Comparison of ENCODE assay signal across 20 cellular contexts in genomic region chr18:12254820-12255511, GRCh38. TPM values are rescaled to one million over a fixed set of nuclear protein-coding genes. Genes with fewer than 3 reads are reported as not detected.
DNase-seq lines count a peak whose midpoint lies in the region; ATAC-seq and TF ChIP-seq lines count a peak whose summit lies in the region.
"Had no signal": no experiment of that assay in that cellular context is flagged by ENCODE, and none has a peak within 500 bp of the region (broad histone marks: within the 10 kb centered on the region; RNA-seq: fewer than 3 reads in every experiment).

No MANE protein-coding gene starts in this region.

- H3K4me1 ChIP-seq in right atrium auricular region (peaks cover 0 to 19% of the 10 kb centered on the region in 2 donors), neural progenitor cell (peaks cover 16% of the 10 kb centered on the region)
- H3K4me1 ChIP-seq: colonic mucosa had no signal

- H3K27ac Mint-ChIP-seq in glutamatergic neuron (ENCODE audit: unreplicated experiment) (no peak overlapping the region), neural progenitor cell (no peak overlapping the region)
- H3K27ac Mint-ChIP-seq: activated naive CD4-positive, alpha-beta T cell treated with anti-CD3 and anti-CD28 coated beads for 36 hours had no signal

- H3K4me3 Mint-ChIP-seq in glutamatergic neuron (ENCODE audit: unreplicated experiment) (peak overlapping the region; percentile 64), neural progenitor cell (peak overlapping the region; percentile 58)
- H3K4me3 Mint-ChIP-seq: activated naive CD4-positive, alpha-beta T cell treated with anti-CD3 and anti-CD28 coated beads for 36 hours had no signal

- ATAC-seq in stimulated activated naive CD8-positive, alpha-beta T cell treated with anti-CD3 and anti-CD28 coated beads, Interleukin-15, Interleukin-2, amounts not matched to agents 100 U/mL and 50 U/mL, for 24 hours: no peak
- no peak for ATAC-seq in HG02588 (IDR thresholded peaks at IDR 0.05; ENCODE audit: unreplicated experiment)

- H3K9me3 Mint-ChIP-seq in glutamatergic neuron (ENCODE audit: unreplicated experiment): peaks cover 6% of the 10 kb centered on the region
- peaks cover 3% of the 10 kb centered on the region for H3K9me3 Mint-ChIP-seq in neural progenitor cell
- H3K9me3 Mint-ChIP-seq: activated naive CD4-positive, alpha-beta T cell treated with anti-CD3 and anti-CD28 coated beads for 36 hours had no signal

- H3K27ac ChIP-seq in right atrium auricular region: no peak overlapping the region
- H3K27ac ChIP-seq in neural progenitor cell: no peak overlapping the region
- no peak overlapping the region for H3K27ac ChIP-seq in RWPE1
- H3K27ac ChIP-seq: colonic mucosa, KMS-11, ovary, tibial artery had no signal

- H3K9ac ChIP-seq in neural progenitor cell: no peak overlapping the region
- H3K9ac ChIP-seq: KMS-11 had no signal

- H3K79me2 ChIP-seq in neural progenitor cell (ENCODE audit: low read depth): no peaks in the 10 kb centered on the region

- H3K9me3 ChIP-seq in right atrium auricular region (no peaks in the 10 kb centered on the region), neural progenitor cell (ENCODE audit: low read depth) (no peaks in the 10 kb centered on the region)
- H3K9me3 ChIP-seq: colonic mucosa, mucosa of descending colon, ovary, tibial artery had no signal

- H3K27me3 Mint-ChIP-seq in glutamatergic neuron (ENCODE audit: unreplicated experiment) (peaks cover 33% of the 10 kb centered on the region), neural progenitor cell (ENCODE audit: insufficient read depth, low read depth) (peaks cover 45% of the 10 kb centered on the region)

- H3F3A ChIP-seq in neural progenitor cell (ENCODE audit: low read depth): peaks cover 5% of the 10 kb centered on the region

- intact Hi-C loops in cardiac septum (cut with DNase I): no loop called here

- H2AFZ ChIP-seq in neural progenitor cell (replicated peaks): peak overlapping the region; percentile 30

- H4K20me1 ChIP-seq in neural progenitor cell (ENCODE audit: low read depth): peaks cover 20% of the 10 kb centered on the region

- peak; percentile 67 for DNase-seq in cardiac septum (ENCODE audit: low spot score)
- no peak for DNase-seq in right atrium auricular region (ENCODE audit: low spot score)
- no peak for DNase-seq in glutamatergic neuron
- no peak for DNase-seq in neural progenitor cell (ENCODE audit: low spot score)
- no peak for DNase-seq in stimulated activated naive CD8-positive, alpha-beta T cell treated with anti-CD3 and anti-CD28 coated beads, Interleukin-15, Interleukin-2, amounts not matched to agents 100 U/mL and 50 U/mL, for 24 hours
- DNase-seq in stimulated activated CD4-positive, alpha-beta T cell treated with anti-CD3 and anti-CD28 coated beads, Interleukin-2, amount 100 ng/mL, for 48 hours: no peak
- DNase-seq in RWPE1 (ENCODE audit: low spot score): no peak
- DNase-seq: activated CD4-positive, alpha-beta T cell treated with anti-CD3 and anti-CD28 coated beads, Interleukin-2, amount 50 U/mL, for 1 hour; activated naive CD4-positive, alpha-beta T cell treated with anti-CD3 and anti-CD28 coated beads for 36 hours; C1 segment of cervical spinal cord; colonic mucosa; erythroblast; mucosa of descending colon; NCI-H1105 treated with DMSO at 0.1 percent for 48 hours; ovary; small intestine; tibial artery had no signal

- H3K4me1 Mint-ChIP-seq in glutamatergic neuron (ENCODE audit: low read depth, unreplicated experiment) (peaks cover 9% of the 10 kb centered on the region), neural progenitor cell (peaks cover 27% of the 10 kb centered on the region)

- H3K4me3 ChIP-seq in right atrium auricular region (no peak overlapping the region), neural progenitor cell (peak overlapping the region; percentile 50)
- H3K4me3 ChIP-seq: mucosa of descending colon had no signal

- POLR2A ChIA-PET in RWPE1 (lab: Yijun Ruan, JAX; ENCODE audit: low non-redundant PET): no interaction called here

- H3K36me3 ChIP-seq in right atrium auricular region (no peaks in the 10 kb centered on the region), neural progenitor cell (no peaks in the 10 kb centered on the region)
- H3K36me3 ChIP-seq: colonic mucosa, ovary, tibial artery had no signal

- peak overlapping the region; percentile 70 for H3K4me2 ChIP-seq in neural progenitor cell
- H3K4me2 ChIP-seq: KMS-11 had no signal

- CTCF ChIA-PET in RWPE1 (lab: Yijun Ruan, JAX): interaction anchor here (0.6 to 1.7 kb wide), 3 partner anchors 17 to 21 kb away, joined by 3 to 8 read pairs (median 7); no protein-coding TSS in a partner anchor

- TF ChIP-seq CTCF in right atrium auricular region (IDR thresholded peaks at IDR 0.05) (no peak), glutamatergic neuron (IDR thresholded peaks at IDR 0.05; ENCODE audit: partially characterized antibody, unreplicated experiment) (no peak), neural progenitor cell (IDR thresholded peaks at IDR 0.05) (no peak), RWPE1 (conservative IDR thresholded peaks at IDR 0.05; ENCODE audit: low read depth) (no peak)

- H3K27me3 ChIP-seq in right atrium auricular region: no peaks in the 10 kb centered on the region
- H3K27me3 ChIP-seq in neural progenitor cell: peaks cover 88% of the 10 kb centered on the region
- H3K27me3 ChIP-seq: ovary had no signal

- peaks cover 5% of the 10 kb centered on the region for H3K36me3 Mint-ChIP-seq in glutamatergic neuron (ENCODE audit: unreplicated experiment)
- H3K36me3 Mint-ChIP-seq in neural progenitor cell: no peaks in the 10 kb centered on the region

RNA-seq across cellular contexts. Expression of gene CIDEA, which starts 0.8 kb away (rescaled TPM):
- total RNA-seq in cardiac septum (0.40 TPM), right atrium auricular region (1 to 10 TPM in 1 of 2 donors, under 1 TPM in 1; 0.82 to 3.9 TPM), glutamatergic neuron (ENCODE audit: unreplicated experiment) (not detected), neural progenitor cell (ENCODE audit: low replicate concordance) (not detected in 2 replicates)
- total RNA-seq: A673; activated naive CD4-positive, alpha-beta T cell treated with anti-CD3 and anti-CD28 coated beads for 36 hours; colonic mucosa; ovary had no signal

RNA-seq across cellular contexts. Expression of gene TUBB6, which starts 53.1 kb away (rescaled TPM):
- total RNA-seq in cardiac septum (155 TPM), right atrium auricular region (100 to 1,000 TPM; 158 to 337 TPM), glutamatergic neuron (ENCODE audit: unreplicated experiment) (35.6 TPM), neural progenitor cell (ENCODE audit: low replicate concordance) (92.7 and 137 TPM in 2 replicates)
